In the genomic region with DNA sequence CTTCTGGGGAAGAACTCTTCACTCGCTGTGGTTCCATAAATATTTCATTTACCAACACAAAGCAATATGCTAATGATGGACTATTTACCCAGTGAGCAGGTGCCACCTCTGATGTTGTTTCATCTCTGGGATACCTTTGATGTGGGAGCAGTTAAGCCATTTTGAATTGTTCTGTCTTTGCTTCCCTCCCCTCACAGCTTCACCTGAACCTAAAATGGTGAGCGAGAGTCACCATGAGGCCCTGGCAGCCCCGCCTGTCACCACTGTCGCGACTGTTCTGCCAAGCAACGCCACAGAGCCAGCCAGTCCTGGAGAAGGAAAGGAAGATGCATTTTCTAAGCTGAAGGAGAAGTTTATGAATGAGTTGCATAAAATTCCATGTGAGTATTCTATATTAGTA, we compare ENCODE assay signal across 18 cellular contexts.
"Had no signal": no experiment of that assay in that cellular context is flagged by ENCODE, and none has a peak within 500 bp of the region (broad histone marks: within the 10 kb centered on the region; RNA-seq: fewer than 3 reads in every experiment).

No MANE protein-coding gene starts in this region.

- H3K4me3 Mint-ChIP-seq: activated B cell treated with CpG ODN at 0.5 μM for 24 hours; activated CD4-positive, alpha-beta T cell treated with anti-CD3 and anti-CD28 coated beads, Interleukin-2, amount 10 ng/mL, durations not matched to agents 7 days and 5 days; activated naive CD8-positive, alpha-beta T cell; neural crest cell had no signal

- H3K36me3 Mint-ChIP-seq: activated naive CD8-positive, alpha-beta T cell had no signal

- H3K4me1 ChIP-seq: body of pancreas, gastroesophageal sphincter, heart right ventricle, psoas muscle, right lobe of liver, transverse colon, vagina had no signal

- H3K4me3 ChIP-seq: body of pancreas, gastroesophageal sphincter, heart right ventricle, lung, psoas muscle, right lobe of liver, transverse colon, vagina had no signal

- H3K27ac ChIP-seq: body of pancreas, gastroesophageal sphincter, heart right ventricle, psoas muscle, right lobe of liver, transverse colon, vagina had no signal

- H3K27ac Mint-ChIP-seq: activated B cell treated with CpG ODN at 0.5 μM for 24 hours; activated CD4-positive, alpha-beta T cell treated with anti-CD3 and anti-CD28 coated beads, Interleukin-2, amount 10 ng/mL, durations not matched to agents 7 days and 5 days; activated naive CD8-positive, alpha-beta T cell had no signal

- H3K27me3 Mint-ChIP-seq: activated B cell treated with CpG ODN at 0.5 μM for 24 hours; activated CD4-positive, alpha-beta T cell treated with anti-CD3 and anti-CD28 coated beads, Interleukin-2, amount 10 ng/mL, durations not matched to agents 7 days and 5 days; activated naive CD8-positive, alpha-beta T cell had no signal

- ATAC-seq: body of pancreas; gastroesophageal sphincter; heart right ventricle; psoas muscle; right lobe of liver; stimulated activated naive CD8-positive, alpha-beta T cell treated with anti-CD3 and anti-CD28 coated beads, Interleukin-15, Interleukin-2, amounts not matched to agents 100 U/mL and 50 U/mL, for 24 hours had no signal

- H3K27me3 ChIP-seq: body of pancreas, gastroesophageal sphincter, heart right ventricle, right lobe of liver, transverse colon, vagina had no signal

- DNase-seq: activated B cell treated with CpG ODN at 0.5 μM for 24 hours; activated CD4-positive, alpha-beta T cell treated with anti-CD3 and anti-CD28 coated beads, Interleukin-2, amount 10 ng/mL, durations not matched to agents 7 days and 5 days; activated CD8-positive, alpha-beta memory T cell treated with anti-CD3 and anti-CD28 coated beads for 24 hours; activated gamma-delta T cell treated with Interleukin-2 at 50 U/mL for 16 hours; amygdala; body of pancreas; caudate nucleus; heart right ventricle; midbrain; psoas muscle; right lobe of liver; stimulated activated naive CD8-positive, alpha-beta T cell treated with anti-CD3 and anti-CD28 coated beads, Interleukin-15, Interleukin-2, amounts not matched to agents 100 U/mL and 50 U/mL, for 24 hours; transverse colon had no signal

- H3K9me3 ChIP-seq: body of pancreas, right lobe of liver had no signal

- H3K4me1 Mint-ChIP-seq: activated B cell treated with CpG ODN at 0.5 μM for 24 hours; activated CD4-positive, alpha-beta T cell treated with anti-CD3 and anti-CD28 coated beads, Interleukin-2, amount 10 ng/mL, durations not matched to agents 7 days and 5 days; neural crest cell had no signal

- H3K36me3 ChIP-seq: gastroesophageal sphincter, heart right ventricle, right lobe of liver, transverse colon, vagina had no signal
